In the genomic region with DNA sequence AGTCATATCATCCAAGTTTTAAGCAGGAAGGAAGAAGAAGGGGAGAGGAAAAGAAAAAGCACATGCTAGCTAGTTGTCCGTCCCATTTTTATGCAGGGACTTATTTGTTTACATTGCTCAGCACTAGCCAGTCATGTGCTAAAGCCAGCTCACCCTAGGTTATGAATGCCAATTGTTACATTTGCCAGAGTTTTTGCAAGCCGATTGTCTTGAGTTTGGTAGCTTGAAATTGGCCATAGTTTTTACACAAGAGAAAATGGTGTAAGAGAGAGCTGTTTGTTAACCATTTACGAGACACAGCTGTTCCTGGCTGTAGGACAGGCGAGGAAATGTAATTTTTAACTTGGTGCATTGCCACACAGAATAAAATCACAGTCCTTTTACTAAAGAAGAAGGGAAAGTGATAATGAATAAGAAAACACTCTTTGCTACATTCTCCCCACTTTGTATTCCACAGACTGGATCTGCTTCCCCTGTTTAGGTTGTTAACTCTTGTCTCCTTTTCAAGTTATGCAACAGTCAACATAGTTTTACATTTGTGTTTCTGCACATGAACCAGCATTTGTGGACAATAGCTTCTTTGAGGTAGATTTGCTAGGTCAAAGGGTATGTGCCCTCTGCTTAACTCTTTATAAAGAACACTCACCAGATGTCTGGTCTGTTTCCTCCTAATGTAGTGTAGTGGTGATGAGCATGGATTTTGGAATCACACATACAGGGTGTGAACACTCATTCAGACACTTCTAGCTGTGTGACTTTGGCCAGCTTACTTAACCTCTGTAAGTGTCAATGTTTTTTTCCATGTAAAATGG, we compare ENCODE assay signal across 11 cellular contexts.
DNase-seq lines count a peak whose midpoint lies in the region; ATAC-seq and TF ChIP-seq lines count a peak whose summit lies in the region.
"Had no signal": no experiment of that assay in that cellular context is flagged by ENCODE, and none has a peak within 500 bp of the region (broad histone marks: within the 10 kb centered on the region; RNA-seq: fewer than 3 reads in every experiment).

No MANE protein-coding gene starts in this region.

- ATAC-seq in heart right ventricle (peak in 6 of 8 donors; percentile 30 to 61 (median 48)), HG03139 (IDR thresholded peaks at IDR 0.05; ENCODE audit: unreplicated experiment) (no peak), GM18861 (IDR thresholded peaks at IDR 0.05; ENCODE audit: unreplicated experiment) (no peak)

- H3K27me3 Mint-ChIP-seq in activated naive CD8-positive, alpha-beta T cell treated with anti-CD3 and anti-CD28 coated beads for 36 hours: peaks cover 4% of the 10 kb centered on the region

- intact Hi-C loops in heart right ventricle (cut with DNase I): no loop called here

- H3K4me3 ChIP-seq in heart right ventricle: peak overlapping the region in 1 of 10 donors; percentile 1
- H3K4me3 ChIP-seq: BLaER1 had no signal

- no peaks in the 10 kb centered on the region for H3K27me3 ChIP-seq in heart right ventricle
- H3K27me3 ChIP-seq: BLaER1, neutrophil had no signal

- H3K36me3 Mint-ChIP-seq in activated naive CD8-positive, alpha-beta T cell treated with anti-CD3 and anti-CD28 coated beads for 36 hours: no peaks in the 10 kb centered on the region

- H3K4me1 Mint-ChIP-seq in activated naive CD8-positive, alpha-beta T cell treated with anti-CD3 and anti-CD28 coated beads for 36 hours: no peaks in the 10 kb centered on the region

- no peaks in the 10 kb centered on the region for H3K36me3 ChIP-seq in heart right ventricle
- H3K36me3 ChIP-seq: BLaER1, neutrophil had no signal

- H3K4me1 ChIP-seq in heart right ventricle: peaks cover 0 to 17% (median 14%) of the 10 kb centered on the region in 9 donors
- H3K4me1 ChIP-seq: BLaER1 had no signal

- DNase-seq in Ammon's horn (ENCODE audit: low spot score) (peak; percentile 76), astrocyte of the hippocampus (ENCODE audit: low read depth, low spot score) (peak; percentile 8), heart right ventricle (no peak), pons (ENCODE audit: low spot score) (peak; percentile 83), NCI-H510A (lab: John Stamatoyannopoulos, UW) (no peak)
- DNase-seq in activated naive CD8-positive, alpha-beta T cell treated with anti-CD3 and anti-CD28 coated beads for 36 hours: no peak
- DNase-seq: effector CD8-positive, alpha-beta T cell had no signal

- no peaks in the 10 kb centered on the region for H3K9me3 ChIP-seq in heart right ventricle
- H3K9me3 ChIP-seq: BLaER1, neutrophil had no signal

- H3K27ac ChIP-seq in heart right ventricle: peak overlapping the region in 6 of 10 donors; percentile 4 to 40 (median 24)
- H3K27ac ChIP-seq: BLaER1, neutrophil had no signal

- no peaks in the 10 kb centered on the region for H3K9me3 Mint-ChIP-seq in activated naive CD8-positive, alpha-beta T cell treated with anti-CD3 and anti-CD28 coated beads for 36 hours

- no peak overlapping the region for H3K27ac Mint-ChIP-seq in activated naive CD8-positive, alpha-beta T cell treated with anti-CD3 and anti-CD28 coated beads for 36 hours

- H3K4me3 Mint-ChIP-seq in activated naive CD8-positive, alpha-beta T cell treated with anti-CD3 and anti-CD28 coated beads for 36 hours: no peak overlapping the region

- 58 to 63% methylated on average over 4 of the region's 4 CpGs for WGBS in heart right ventricle, 2 donors

- no peak for TF ChIP-seq CTCF in heart right ventricle (IDR thresholded peaks at IDR 0.05)

Comparison
In these comparisons a context has a peak if more than half of its experiments do, and no peak if none do; other contexts are left out.
1. DNase-seq: peak in Ammon's horn (single experiment), astrocyte of the hippocampus (single experiment) and pons (single experiment); none in heart right ventricle (0 of 2), NCI-H510A (single experiment) and activated naive CD8-positive, alpha-beta T cell treated with anti-CD3 and anti-CD28 coated beads for 36 hours (single experiment).
2. ATAC-seq: peak in heart right ventricle (6 of 8); none in HG03139 (single experiment) and GM18861 (single experiment).